18 cellular contexts compared by ENCODE assay signal in genomic region chr1:77643456-77643855, GRCh38.
"Had no signal": no experiment of that assay in that cellular context is flagged by ENCODE, and none has a peak within 500 bp of the region (broad histone marks: within the 10 kb centered on the region; RNA-seq: fewer than 3 reads in every experiment).

No MANE protein-coding gene starts in this region.

- DNase-seq: activated CD4-positive, alpha-beta memory T cell treated with anti-CD3 and anti-CD28 coated beads, Interleukin-2, amount 10 ng/mL, durations not matched to agents 7 days and 5 days; activated CD4-positive, alpha-beta T cell treated with anti-CD3 and anti-CD28 coated beads, Interleukin-2, amount 10 ng/mL, durations not matched to agents 24 days and 14 days; activated effector memory CD4-positive, alpha-beta T cell treated with Interleukin-2 at 50 U/mL for 16 hours; activated naive CD4-positive, alpha-beta T cell treated with anti-CD3 and anti-CD28 coated beads, Interleukin-2, amount 10 ng/mL, durations not matched to agents 7 days and 5 days; activated T-cell treated with anti-CD3 and anti-CD28 coated beads, Interleukin-2, amount 50 U/mL, for 72 hours; amygdala; body of pancreas; kidney; lower lobe of right lung; naive thymus-derived CD4-positive, alpha-beta T cell; occipital lobe; posterior cingulate gyrus; stimulated activated CD4-positive, alpha-beta T cell treated with anti-CD3 and anti-CD28 coated beads, Interleukin-4, amount 100 ng/mL, for 1 hour; stimulated activated naive CD4-positive, alpha-beta T cell; thyroid gland had no signal

- H3K4me1 ChIP-seq: body of pancreas, lower lobe of right lung had no signal

- H3K27me3 ChIP-seq: body of pancreas, thyroid gland had no signal

- ATAC-seq: activated CD4-positive, CD25-positive, alpha-beta regulatory T cell treated with anti-CD3 and anti-CD28 coated beads, Interleukin-2, amount 50 U/mL, for 24 hours; activated T-cell treated with anti-CD3 and anti-CD28 coated beads, Interleukin-2, amount 50 U/mL, for 72 hours; body of pancreas; left lobe of liver; lower lobe of right lung; naive thymus-derived CD4-positive, alpha-beta T cell had no signal

- H3K9me3 ChIP-seq: body of pancreas, lower lobe of right lung, thyroid gland had no signal

- H3K4me3 ChIP-seq: body of pancreas, lower lobe of right lung, thyroid gland had no signal

- H3K27ac ChIP-seq: body of pancreas, lower lobe of right lung, thyroid gland, VCaP had no signal
